2 cellular contexts compared by ENCODE assay signal in the genomic region with DNA sequence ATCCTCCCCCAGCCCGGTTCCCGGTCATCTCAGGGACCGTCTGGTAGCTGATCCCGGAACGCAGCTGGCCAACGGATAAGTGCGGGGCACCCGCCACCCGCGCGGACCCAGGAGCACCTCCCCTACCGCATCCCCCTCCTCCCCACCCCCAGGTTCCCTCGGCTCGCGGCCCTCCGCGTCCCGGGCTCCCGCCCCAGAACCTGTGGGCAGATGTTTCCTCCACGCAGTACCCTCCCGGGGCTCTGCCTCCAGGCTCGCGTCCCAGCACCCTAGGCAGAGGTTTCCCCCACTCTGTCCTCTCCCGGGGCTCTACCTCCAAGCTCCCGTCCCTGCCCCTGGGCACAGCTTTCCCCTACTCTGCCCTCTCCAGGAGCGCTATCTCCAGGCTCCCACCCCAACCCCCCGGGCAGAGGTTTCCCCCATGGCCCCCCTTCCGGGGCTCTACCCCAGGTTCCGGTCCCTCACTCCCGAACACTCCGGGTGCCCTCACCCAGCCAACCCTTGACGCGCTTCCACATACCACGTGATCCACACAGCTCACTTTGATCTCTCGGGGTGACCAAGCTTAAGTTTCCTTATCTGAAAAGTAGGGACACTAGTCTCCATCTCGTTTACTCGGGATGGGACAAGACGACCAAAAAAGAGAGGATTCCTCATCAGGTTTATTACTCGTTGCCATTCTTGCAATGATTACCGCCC.
TF ChIP-seq lines count a peak whose summit lies in the region.

A gene (minus strand): TSS at position 83 of the 699 bp plus-strand sequence. CDS start 6,105 bp downstream, outside the sequence.

TF ChIP-seq in HEK293T, 16 proteins besides CTCF, POLR2A, EP300 and RAD21 (continued from another document):
- TF ChIP-seq, protein P1, sequence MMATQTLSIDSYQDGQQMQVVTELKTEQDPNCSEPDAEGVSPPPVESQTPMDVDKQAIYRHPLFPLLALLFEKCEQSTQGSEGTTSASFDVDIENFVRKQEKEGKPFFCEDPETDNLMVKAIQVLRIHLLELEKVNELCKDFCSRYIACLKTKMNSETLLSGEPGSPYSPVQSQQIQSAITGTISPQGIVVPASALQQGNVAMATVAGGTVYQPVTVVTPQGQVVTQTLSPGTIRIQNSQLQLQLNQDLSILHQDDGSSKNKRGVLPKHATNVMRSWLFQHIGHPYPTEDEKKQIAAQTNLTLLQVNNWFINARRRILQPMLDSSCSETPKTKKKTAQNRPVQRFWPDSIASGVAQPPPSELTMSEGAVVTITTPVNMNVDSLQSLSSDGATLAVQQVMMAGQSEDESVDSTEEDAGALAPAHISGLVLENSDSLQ (IDR thresholded peaks at IDR 0.05), result no peak
- TF ChIP-seq FOXM1 (IDR thresholded peaks at IDR 0.05; ENCODE audit: borderline replicate concordance), result no peak
- TF ChIP-seq HDGF (IDR thresholded peaks at IDR 0.05; ENCODE audit: borderline replicate concordance), result no peak

TF ChIP-seq in SK-N-SH, 30 proteins besides CTCF, POLR2A, EP300 and RAD21 (continued from another document):
- TF ChIP-seq, protein P2, sequence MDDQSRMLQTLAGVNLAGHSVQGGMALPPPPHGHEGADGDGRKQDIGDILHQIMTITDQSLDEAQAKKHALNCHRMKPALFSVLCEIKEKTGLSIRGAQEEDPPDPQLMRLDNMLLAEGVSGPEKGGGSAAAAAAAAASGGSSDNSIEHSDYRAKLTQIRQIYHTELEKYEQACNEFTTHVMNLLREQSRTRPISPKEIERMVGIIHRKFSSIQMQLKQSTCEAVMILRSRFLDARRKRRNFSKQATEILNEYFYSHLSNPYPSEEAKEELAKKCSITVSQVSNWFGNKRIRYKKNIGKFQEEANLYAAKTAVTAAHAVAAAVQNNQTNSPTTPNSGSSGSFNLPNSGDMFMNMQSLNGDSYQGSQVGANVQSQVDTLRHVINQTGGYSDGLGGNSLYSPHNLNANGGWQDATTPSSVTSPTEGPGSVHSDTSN (IDR thresholded peaks at IDR 0.05), result no peak
- TF ChIP-seq POLR2AphosphoS5 (IDR thresholded peaks at IDR 0.05; ENCODE audit: low read depth, low read length) (0 out of 2 replicates have a peak, but pooled peaks have one; percentile 23), SMC3 (IDR thresholded peaks at IDR 0.05; ENCODE audit: low read depth, low read length) (no peak), GATA2 (CRISPR knock-in tag; IDR thresholded peaks at IDR 0.05) (peak; percentile 29), ELF1 (IDR thresholded peaks at IDR 0.05) (no peak), SIN3A (IDR thresholded peaks at IDR 0.05; ENCODE audit: borderline replicate concordance, low read depth, low read length) (0 out of 2 replicates have a peak, but pooled peaks have one; percentile 31), EZH2phosphoT487 (IDR thresholded peaks at IDR 0.05; ENCODE audit: borderline replicate concordance, low read depth) (no peak), FOXJ3 (CRISPR knock-in tag; IDR thresholded peaks at IDR 0.05) (no peak), JUND (IDR thresholded peaks at IDR 0.05) (no peak), RFX5 (IDR thresholded peaks at IDR 0.05; ENCODE audit: low read length) (no peak; the same call in 1 of the 2 replicates), NFIC (IDR thresholded peaks at IDR 0.05; ENCODE audit: borderline replicate concordance) (no peak), RCOR1 (IDR thresholded peaks at IDR 0.05; ENCODE audit: low read length) (no peak), MEF2A (IDR thresholded peaks at IDR 0.05; ENCODE audit: borderline replicate concordance, low read depth) (no peak), YY1 (IDR thresholded peaks at IDR 0.05; ENCODE audit: low read depth) (no peak), FOSL2 (IDR thresholded peaks at IDR 0.05; ENCODE audit: borderline replicate concordance, low read depth) (no peak), TEAD4 (IDR thresholded peaks at IDR 0.05; ENCODE audit: borderline replicate concordance, insufficient read depth) (no peak), NRF1 (IDR thresholded peaks at IDR 0.05; ENCODE audit: low read depth, low read length) (no peak), FOXM1 (IDR thresholded peaks at IDR 0.05; ENCODE audit: low read depth) (no peak), RXRA (IDR thresholded peaks at IDR 0.05; ENCODE audit: borderline replicate concordance, low read depth) (no peak), GABPA (IDR thresholded peaks at IDR 0.05; ENCODE audit: low read depth) (peak; percentile 74), TCF12 (IDR thresholded peaks at IDR 0.05) (no peak), TAF1 (IDR thresholded peaks at IDR 0.05; ENCODE audit: borderline replicate concordance, low read depth, low read length) (no peak), CHD2 (IDR thresholded peaks at IDR 0.05; ENCODE audit: low read length, partially characterized antibody) (peak; percentile 3), MXI1 (IDR thresholded peaks at IDR 0.05; ENCODE audit: low read depth, low read length) (0 out of 2 replicates have a peak, but pooled peaks have one; percentile 46)
- TF ChIP-seq, protein P3, sequence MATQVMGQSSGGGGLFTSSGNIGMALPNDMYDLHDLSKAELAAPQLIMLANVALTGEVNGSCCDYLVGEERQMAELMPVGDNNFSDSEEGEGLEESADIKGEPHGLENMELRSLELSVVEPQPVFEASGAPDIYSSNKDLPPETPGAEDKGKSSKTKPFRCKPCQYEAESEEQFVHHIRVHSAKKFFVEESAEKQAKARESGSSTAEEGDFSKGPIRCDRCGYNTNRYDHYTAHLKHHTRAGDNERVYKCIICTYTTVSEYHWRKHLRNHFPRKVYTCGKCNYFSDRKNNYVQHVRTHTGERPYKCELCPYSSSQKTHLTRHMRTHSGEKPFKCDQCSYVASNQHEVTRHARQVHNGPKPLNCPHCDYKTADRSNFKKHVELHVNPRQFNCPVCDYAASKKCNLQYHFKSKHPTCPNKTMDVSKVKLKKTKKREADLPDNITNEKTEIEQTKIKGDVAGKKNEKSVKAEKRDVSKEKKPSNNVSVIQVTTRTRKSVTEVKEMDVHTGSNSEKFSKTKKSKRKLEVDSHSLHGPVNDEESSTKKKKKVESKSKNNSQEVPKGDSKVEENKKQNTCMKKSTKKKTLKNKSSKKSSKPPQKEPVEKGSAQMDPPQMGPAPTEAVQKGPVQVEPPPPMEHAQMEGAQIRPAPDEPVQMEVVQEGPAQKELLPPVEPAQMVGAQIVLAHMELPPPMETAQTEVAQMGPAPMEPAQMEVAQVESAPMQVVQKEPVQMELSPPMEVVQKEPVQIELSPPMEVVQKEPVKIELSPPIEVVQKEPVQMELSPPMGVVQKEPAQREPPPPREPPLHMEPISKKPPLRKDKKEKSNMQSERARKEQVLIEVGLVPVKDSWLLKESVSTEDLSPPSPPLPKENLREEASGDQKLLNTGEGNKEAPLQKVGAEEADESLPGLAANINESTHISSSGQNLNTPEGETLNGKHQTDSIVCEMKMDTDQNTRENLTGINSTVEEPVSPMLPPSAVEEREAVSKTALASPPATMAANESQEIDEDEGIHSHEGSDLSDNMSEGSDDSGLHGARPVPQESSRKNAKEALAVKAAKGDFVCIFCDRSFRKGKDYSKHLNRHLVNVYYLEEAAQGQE (IDR thresholded peaks at IDR 0.05; ENCODE audit: low read depth, low read length), result no peak
- TF ChIP-seq, protein P4, sequence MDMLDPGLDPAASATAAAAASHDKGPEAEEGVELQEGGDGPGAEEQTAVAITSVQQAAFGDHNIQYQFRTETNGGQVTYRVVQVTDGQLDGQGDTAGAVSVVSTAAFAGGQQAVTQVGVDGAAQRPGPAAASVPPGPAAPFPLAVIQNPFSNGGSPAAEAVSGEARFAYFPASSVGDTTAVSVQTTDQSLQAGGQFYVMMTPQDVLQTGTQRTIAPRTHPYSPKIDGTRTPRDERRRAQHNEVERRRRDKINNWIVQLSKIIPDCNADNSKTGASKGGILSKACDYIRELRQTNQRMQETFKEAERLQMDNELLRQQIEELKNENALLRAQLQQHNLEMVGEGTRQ (IDR thresholded peaks at IDR 0.05; ENCODE audit: borderline replicate concordance, low read depth, low read length), result peak; percentile 31; the same call in 1 of the 2 replicates
- TF ChIP-seq, protein P5, sequence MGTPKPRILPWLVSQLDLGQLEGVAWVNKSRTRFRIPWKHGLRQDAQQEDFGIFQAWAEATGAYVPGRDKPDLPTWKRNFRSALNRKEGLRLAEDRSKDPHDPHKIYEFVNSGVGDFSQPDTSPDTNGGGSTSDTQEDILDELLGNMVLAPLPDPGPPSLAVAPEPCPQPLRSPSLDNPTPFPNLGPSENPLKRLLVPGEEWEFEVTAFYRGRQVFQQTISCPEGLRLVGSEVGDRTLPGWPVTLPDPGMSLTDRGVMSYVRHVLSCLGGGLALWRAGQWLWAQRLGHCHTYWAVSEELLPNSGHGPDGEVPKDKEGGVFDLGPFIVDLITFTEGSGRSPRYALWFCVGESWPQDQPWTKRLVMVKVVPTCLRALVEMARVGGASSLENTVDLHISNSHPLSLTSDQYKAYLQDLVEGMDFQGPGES (IDR thresholded peaks at IDR 0.05; ENCODE audit: low read depth, low read length), result no peak
- TF ChIP-seq, protein P6, sequence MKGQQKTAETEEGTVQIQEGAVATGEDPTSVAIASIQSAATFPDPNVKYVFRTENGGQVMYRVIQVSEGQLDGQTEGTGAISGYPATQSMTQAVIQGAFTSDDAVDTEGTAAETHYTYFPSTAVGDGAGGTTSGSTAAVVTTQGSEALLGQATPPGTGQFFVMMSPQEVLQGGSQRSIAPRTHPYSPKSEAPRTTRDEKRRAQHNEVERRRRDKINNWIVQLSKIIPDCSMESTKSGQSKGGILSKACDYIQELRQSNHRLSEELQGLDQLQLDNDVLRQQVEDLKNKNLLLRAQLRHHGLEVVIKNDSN (IDR thresholded peaks at IDR 0.05; ENCODE audit: borderline replicate concordance, low read depth), result peak; percentile 89
- TF ChIP-seq, protein P7, sequence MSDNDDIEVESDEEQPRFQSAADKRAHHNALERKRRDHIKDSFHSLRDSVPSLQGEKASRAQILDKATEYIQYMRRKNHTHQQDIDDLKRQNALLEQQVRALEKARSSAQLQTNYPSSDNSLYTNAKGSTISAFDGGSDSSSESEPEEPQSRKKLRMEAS (IDR thresholded peaks at IDR 0.05; ENCODE audit: low read depth), result peak; percentile 65
